Comparison of ENCODE assay signal across 12 cellular contexts in genomic region chr11:111631666-111632039, GRCh38. TPM values are rescaled to one million over a fixed set of nuclear protein-coding genes. Genes with fewer than 3 reads are reported as not detected.
DNase-seq lines count a peak whose midpoint lies in the region; ATAC-seq and TF ChIP-seq lines count a peak whose summit lies in the region.
"Had no signal": no experiment of that assay in that cellular context is flagged by ENCODE, and none has a peak within 500 bp of the region (broad histone marks: within the 10 kb centered on the region; RNA-seq: fewer than 3 reads in every experiment).

No MANE protein-coding gene starts in this region.

- intact Hi-C loops in activated naive CD4-positive, alpha-beta T cell treated with anti-CD3 and anti-CD28 coated beads for 36 hours (cut with micrococcal nuclease) = no loop called here

- H3K27me3 Mint-ChIP-seq in activated naive CD4-positive, alpha-beta T cell treated with anti-CD3 and anti-CD28 coated beads for 36 hours (ENCODE audit: low read depth) = no peaks in the 10 kb centered on the region
- H3K27me3 Mint-ChIP-seq in WTC11 (ENCODE audit: low read depth) = no peaks in the 10 kb centered on the region
- H3K27me3 Mint-ChIP-seq: activated naive CD8-positive, alpha-beta T cell had no signal

- H3K27ac ChIP-seq in subcutaneous abdominal adipose tissue (ENCODE audit: low read depth, low read length) = peak overlapping the region; percentile 15
- H3K27ac ChIP-seq: BLaER1 had no signal

- peaks cover 7% of the 10 kb centered on the region for H3K36me3 Mint-ChIP-seq in activated naive CD4-positive, alpha-beta T cell treated with anti-CD3 and anti-CD28 coated beads for 36 hours (ENCODE audit: low read depth)
- no peaks in the 10 kb centered on the region for H3K36me3 Mint-ChIP-seq in WTC11

- POLR2A ChIA-PET in WTC11 (lab: Charles Lee) = no interaction called here

- H3K4me1 ChIP-seq in subcutaneous abdominal adipose tissue (ENCODE audit: control insufficient read depth in 5 of 5, insufficient read depth in 5 of 5, low read length in 5 of 5) = peaks cover 0 to 60% (median 39%) of the 10 kb centered on the region in 5 donors

- H3K4me3 ChIP-seq in epithelial cell of proximal tubule (ENCODE audit: low read depth, low read length) (no peak overlapping the region), subcutaneous abdominal adipose tissue (ENCODE audit: low read depth in 1 of 5, low read length in 5 of 5) (no peak overlapping the region)
- H3K4me3 ChIP-seq: BLaER1 had no signal

- H3K27me3 ChIP-seq in subcutaneous abdominal adipose tissue (ENCODE audit: control insufficient read depth in 5 of 5, insufficient read depth in 4 of 5, low read length in 5 of 5) = no peaks in the 10 kb centered on the region
- H3K27me3 ChIP-seq: BLaER1 had no signal

- ATAC-seq in GM19467 (IDR thresholded peaks at IDR 0.05; ENCODE audit: unreplicated experiment) (no peak), WTC11 (no peak)

- H3K4me3 Mint-ChIP-seq in activated naive CD4-positive, alpha-beta T cell treated with anti-CD3 and anti-CD28 coated beads for 36 hours = no peak overlapping the region
- no peak overlapping the region for H3K4me3 Mint-ChIP-seq in WTC11
- H3K4me3 Mint-ChIP-seq: activated naive CD8-positive, alpha-beta T cell; nephron progenitor cell had no signal

- TF ChIP-seq CTCF in epithelial cell of proximal tubule (conservative IDR thresholded peaks at IDR 0.05; ENCODE audit: low read depth, low read length) (no peak), WTC11 (IDR thresholded peaks at IDR 0.05) (no peak)

- peaks cover 26% of the 10 kb centered on the region for H3K4me1 Mint-ChIP-seq in activated naive CD4-positive, alpha-beta T cell treated with anti-CD3 and anti-CD28 coated beads for 36 hours (ENCODE audit: low read depth)
- peaks cover 16% of the 10 kb centered on the region for H3K4me1 Mint-ChIP-seq in WTC11
- H3K4me1 Mint-ChIP-seq: nephron progenitor cell had no signal

- H3K9me3 Mint-ChIP-seq in activated naive CD4-positive, alpha-beta T cell treated with anti-CD3 and anti-CD28 coated beads for 36 hours = no peaks in the 10 kb centered on the region
- no peaks in the 10 kb centered on the region for H3K9me3 Mint-ChIP-seq in WTC11
- H3K9me3 Mint-ChIP-seq: nephron progenitor cell had no signal

- CTCF ChIA-PET in activated naive CD4-positive, alpha-beta T cell treated with anti-CD3 and anti-CD28 coated beads for 36 hours (lab: Charles Lee) = no interaction called here
- CTCF ChIA-PET in WTC11 (lab: Charles Lee) = no interaction called here

- peaks cover 6 to 66% (median 27%) of the 10 kb centered on the region in 5 donors for H3K36me3 ChIP-seq in subcutaneous abdominal adipose tissue (ENCODE audit: control insufficient read depth in 5 of 5, insufficient read depth in 5 of 5, low read length in 5 of 5)

- H3K27ac Mint-ChIP-seq in activated naive CD4-positive, alpha-beta T cell treated with anti-CD3 and anti-CD28 coated beads for 36 hours = no peak overlapping the region
- no peak overlapping the region for H3K27ac Mint-ChIP-seq in WTC11
- H3K27ac Mint-ChIP-seq: activated naive CD8-positive, alpha-beta T cell; nephron progenitor cell had no signal

- H3K9me3 ChIP-seq in subcutaneous abdominal adipose tissue (ENCODE audit: control insufficient read depth in 5 of 5, low read length in 5 of 5) = no peaks in the 10 kb centered on the region
- H3K9me3 ChIP-seq: BLaER1 had no signal

- no peak overlapping the region for H3K9ac ChIP-seq in subcutaneous abdominal adipose tissue (ENCODE audit: low read length in 5 of 5)
- H3K9ac ChIP-seq: BLaER1 had no signal

- peak; percentile 26 for DNase-seq in activated naive CD4-positive, alpha-beta T cell treated with anti-CD3 and anti-CD28 coated beads for 36 hours
- no peak for DNase-seq in activated naive CD4-positive, alpha-beta T cell (lab: John Stamatoyannopoulos, UW)
- DNase-seq in RKO (ENCODE audit: low spot score) = peak; percentile 26
- peak; percentile 66 for DNase-seq in epithelial cell of proximal tubule (ENCODE audit: low read depth)
- DNase-seq in WTC11 (ENCODE audit: low spot score) = no peak
- no peak for DNase-seq in NCI-H774 (lab: John Stamatoyannopoulos, UW)
- DNase-seq: NCI-H1694, nephron progenitor cell had no signal

TF ChIP-seq in WTC11, 78 proteins besides CTCF, POLR2A, EP300 and RAD21:
- TF ChIP-seq FOXP4 (CRISPR knock-in tag; IDR thresholded peaks at IDR 0.05) (no peak), IRF1 (CRISPR knock-in tag; IDR thresholded peaks at IDR 0.05) (no peak), PRRX2 (CRISPR knock-in tag; IDR thresholded peaks at IDR 0.05) (no peak), USF1 (CRISPR knock-in tag; IDR thresholded peaks at IDR 0.05) (no peak), ZMAT4 (CRISPR knock-in tag; IDR thresholded peaks at IDR 0.05) (no peak), TEAD4 (CRISPR knock-in tag; IDR thresholded peaks at IDR 0.05) (no peak), NFATC4 (CRISPR knock-in tag; IDR thresholded peaks at IDR 0.05) (no peak), FOXP1 (CRISPR knock-in tag; IDR thresholded peaks at IDR 0.05; ENCODE audit: borderline replicate concordance) (no peak), SP1 (CRISPR knock-in tag; conservative IDR thresholded peaks at IDR 0.05) (no peak), NR2C2 (CRISPR knock-in tag; IDR thresholded peaks at IDR 0.05) (no peak)
TF ChIP-seq in WTC11: peak in this region for 0.

RNA-seq across cellular contexts. Expression of gene SIK2, which starts 29.4 kb away (rescaled TPM):
- 1 to 10 TPM; 3.5 to 3.8 TPM for total RNA-seq in activated naive CD4-positive, alpha-beta T cell treated with anti-CD3 and anti-CD28 coated beads for 36 hours
- total RNA-seq in epithelial cell of proximal tubule = 7.1 and 8.1 TPM in 2 replicates
- 6.7 to 8.6 TPM (median 7.2 TPM) in 3 replicates for total RNA-seq in WTC11 (2021)

Comparison
In these comparisons a context has a peak if more than half of its experiments do, and no peak if none do; other contexts are left out.
1. DNase-seq: peak in activated naive CD4-positive, alpha-beta T cell treated with anti-CD3 and anti-CD28 coated beads for 36 hours (single experiment), RKO (single experiment) and epithelial cell of proximal tubule (single experiment); none in activated naive CD4-positive, alpha-beta T cell (0 of 4), WTC11 (single experiment) and NCI-H774 (single experiment).